Comparison of ENCODE assay signal across 10 cellular contexts in the genomic region with DNA sequence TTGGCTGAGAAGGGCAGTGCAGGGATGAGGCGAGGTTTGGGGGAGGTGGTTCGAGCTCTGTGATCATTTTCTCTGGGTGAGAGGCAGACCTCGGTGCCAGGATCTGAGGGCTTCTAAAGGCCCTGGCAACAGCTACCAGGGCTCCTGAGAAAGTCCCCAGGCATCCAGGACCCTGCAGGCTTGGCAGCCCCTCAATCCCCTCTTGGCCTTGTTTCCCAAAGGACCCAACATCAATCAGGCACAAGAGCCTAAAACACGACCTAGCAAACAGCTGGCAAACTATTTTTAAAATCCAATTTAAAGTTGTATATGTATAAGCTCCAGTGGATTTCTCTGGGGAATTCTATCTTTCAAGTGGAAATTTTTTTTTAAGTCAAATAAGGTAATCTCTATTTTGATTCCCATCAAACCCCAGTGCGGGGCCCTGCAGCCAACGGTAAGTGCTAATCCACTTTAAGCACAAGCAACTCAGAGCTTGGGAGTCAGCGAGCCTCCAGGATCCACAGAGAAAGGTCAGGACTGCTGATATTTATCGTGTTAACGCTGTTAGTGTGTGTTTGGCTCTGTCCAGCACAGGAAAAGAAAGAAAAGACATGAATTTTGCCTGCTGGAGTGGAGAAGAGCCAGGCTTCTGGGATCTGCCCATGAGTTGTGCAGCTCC. TPM values are rescaled to one million over a fixed set of nuclear protein-coding genes. Genes with fewer than 3 reads are reported as not detected.
DNase-seq lines count a peak whose midpoint lies in the region; ATAC-seq and TF ChIP-seq lines count a peak whose summit lies in the region.
"Had no signal": no experiment of that assay in that cellular context is flagged by ENCODE, and none has a peak within 500 bp of the region (broad histone marks: within the 10 kb centered on the region; RNA-seq: fewer than 3 reads in every experiment).

No MANE protein-coding gene starts in this region.

- 32% methylated on average over 9 of the region's 9 CpGs for WGBS in esophagus muscularis mucosa

- intact Hi-C loops in OCI-LY7 (cut with micrococcal nuclease; ENCODE audit: unreplicated experiment): loop anchor here (10.0 kb wide), 1 partner anchor 49 kb away; no protein-coding TSS in a partner anchor
- intact Hi-C loops in esophagus muscularis mucosa (cut with DNase I): no loop called here

- H3K4me1 ChIP-seq in OCI-LY7 (ENCODE audit: insufficient read depth, low read length, poor library complexity, severe bottlenecking) (peaks cover 14% of the 10 kb centered on the region), esophagus muscularis mucosa (peaks cover 17 to 26% (median 22%) of the 10 kb centered on the region in 4 donors), neuron (ENCODE audit: insufficient read depth, low read length) (peaks cover 11% of the 10 kb centered on the region)

- peak overlapping the region; percentile 38; the same call in 1 of the 2 replicates for H2AFZ ChIP-seq in OCI-LY7 (ENCODE audit: low read length)
- H2AFZ ChIP-seq in neuron (ENCODE audit: low read depth, low read length): peak overlapping the region; percentile 58

- no peaks in the 10 kb centered on the region for H3K79me2 ChIP-seq in OCI-LY7 (ENCODE audit: insufficient read depth, low read depth, low read length)

- H3K9me3 ChIP-seq in OCI-LY7 (ENCODE audit: low read length) (no peaks in the 10 kb centered on the region), esophagus muscularis mucosa (no peaks in the 10 kb centered on the region), neuron (ENCODE audit: low read length) (no peaks in the 10 kb centered on the region)

- peak overlapping the region in 1 of 2 donors; percentile 59 for H3K27ac Mint-ChIP-seq in effector memory CD8-positive, alpha-beta T cell
- H3K27ac Mint-ChIP-seq: T-helper 1 cell treated with Interleukin-12 subunit alpha and Interleukin-12 subunit beta and Interleukin-4 antibody, amounts not matched to agents 30 μg/mL and 1 μg/mL, for 36 hours had no signal

- H3K27ac ChIP-seq in 22Rv1: peak overlapping the region; percentile 94
- H3K27ac ChIP-seq in OCI-LY7 (ENCODE audit: low read depth, low read length, poor library complexity, severe bottlenecking): no peak overlapping the region
- peak overlapping the region; percentile 65 to 79 (median 66) for H3K27ac ChIP-seq in esophagus muscularis mucosa (replicated peaks in 1 of 4)

- no peak for TF ChIP-seq CTCF in 22Rv1 (IDR thresholded peaks at IDR 0.05)
- TF ChIP-seq CTCF in OCI-LY7 (conservative IDR thresholded peaks at IDR 0.05; ENCODE audit: low read length): no peak
- TF ChIP-seq CTCF in esophagus muscularis mucosa (IDR thresholded peaks at IDR 0.05): no peak

- H3K4me3 Mint-ChIP-seq in effector memory CD8-positive, alpha-beta T cell: no peak overlapping the region
- H3K4me3 Mint-ChIP-seq: T-helper 1 cell treated with Interleukin-12 subunit alpha and Interleukin-12 subunit beta and Interleukin-4 antibody, amounts not matched to agents 30 μg/mL and 1 μg/mL, for 36 hours had no signal

- H3K36me3 Mint-ChIP-seq in effector memory CD8-positive, alpha-beta T cell (ENCODE audit: insufficient read depth): no peaks in the 10 kb centered on the region

- DNase-seq in OCI-LY7 (ENCODE audit: low spot score): no peak
- no peak for DNase-seq in esophagus muscularis mucosa (ENCODE audit: extremely low spot score)
- no peak for DNase-seq in left lobe of liver (ENCODE audit: low spot score)
- no peak for DNase-seq in effector memory CD8-positive, alpha-beta T cell
- DNase-seq: NCI-H345 had no signal

- H4K20me1 ChIP-seq in OCI-LY7 (ENCODE audit: insufficient read depth, low read length): no peaks in the 10 kb centered on the region

- no peak overlapping the region for H3K4me2 ChIP-seq in OCI-LY7 (ENCODE audit: low read length)

- H3K27me3 Mint-ChIP-seq in effector memory CD8-positive, alpha-beta T cell: peaks cover 24 to 27% of the 10 kb centered on the region in 2 donors

- TF ChIP-seq POLR2A in esophagus muscularis mucosa (IDR thresholded peaks at IDR 0.05; ENCODE audit: low read depth): no peak

- H3K9me2 ChIP-seq in OCI-LY7 (ENCODE audit: insufficient read depth, low read length): no peaks in the 10 kb centered on the region

- POLR2A ChIA-PET in OCI-LY7 (lab: Charles Lee): interaction anchor here (0.6 to 1.8 kb wide), 8 partner anchors 8 to 105 kb away, joined by 3 to 5 read pairs (median 4); a partner anchor contains a TSS

- H3K27me3 ChIP-seq in esophagus muscularis mucosa: no peaks in the 10 kb centered on the region
- no peaks in the 10 kb centered on the region for H3K27me3 ChIP-seq in neuron (ENCODE audit: insufficient read depth, low read length)

- CTCF ChIA-PET in OCI-LY7 (lab: Charles Lee; ENCODE audit: unreplicated experiment): no interaction called here

- H3K4me3 ChIP-seq in OCI-LY7 (ENCODE audit: low read depth, low read length, poor library complexity, severe bottlenecking) (no peak overlapping the region), esophagus muscularis mucosa (no peak overlapping the region), neuron (ENCODE audit: low read length) (no peak overlapping the region)

- TF ChIP-seq EP300 in esophagus muscularis mucosa (IDR thresholded peaks at IDR 0.05): no peak

- no peaks in the 10 kb centered on the region for H3K4me1 Mint-ChIP-seq in effector memory CD8-positive, alpha-beta T cell (ENCODE audit: low read depth in 2 of 2)

- BruUV-seq in OCI-LY7 (replicated peaks; lab: Mats Ljungman, UMichigan): no TSS peak

- H3K9me3 Mint-ChIP-seq in effector memory CD8-positive, alpha-beta T cell: no peaks in the 10 kb centered on the region
- H3K9me3 Mint-ChIP-seq: T-helper 1 cell treated with Interleukin-12 subunit alpha and Interleukin-12 subunit beta and Interleukin-4 antibody, amounts not matched to agents 30 μg/mL and 1 μg/mL, for 36 hours had no signal

- no peak for ATAC-seq in left lobe of liver
- no peak for ATAC-seq in HG03342 (IDR thresholded peaks at IDR 0.05; ENCODE audit: unreplicated experiment)
- ATAC-seq in effector memory CD8-positive, alpha-beta T cell (replicated peaks): no peak
- ATAC-seq in GM18520 (IDR thresholded peaks at IDR 0.05; ENCODE audit: unreplicated experiment): no peak

- no peaks in the 10 kb centered on the region for H3K36me3 ChIP-seq in OCI-LY7 (ENCODE audit: insufficient read depth, low read length)
- no peaks in the 10 kb centered on the region for H3K36me3 ChIP-seq in esophagus muscularis mucosa
- no peaks in the 10 kb centered on the region for H3K36me3 ChIP-seq in neuron (ENCODE audit: insufficient read depth, low read length)

RNA-seq across cellular contexts. Expression of a gene that starts 14.9 kb away (rescaled TPM):
- 336 and 350 TPM in 2 replicates for total RNA-seq in OCI-LY7 (2014; rRNA removed; shearing (Covaris generic))
- 462 and 466 TPM in 2 replicates for total RNA-seq in OCI-LY7 (2022)
- 100 to 1,000 TPM in 2 of 4 donors, 10 to 100 TPM in 2; 76.3 to 262 (median 102) TPM for total RNA-seq in esophagus muscularis mucosa
- 76.6 TPM for total RNA-seq in left lobe of liver

RNA-seq across cellular contexts. Expression of a gene that starts 37.3 kb away (rescaled TPM):
- 16.5 and 33.3 TPM in 2 replicates for total RNA-seq in OCI-LY7 (2014; rRNA removed; shearing (Covaris generic))
- 32.5 and 32.8 TPM in 2 replicates for total RNA-seq in OCI-LY7 (2022)
- total RNA-seq in esophagus muscularis mucosa: 10 to 100 TPM; 15.0 to 25.3 (median 19.5) TPM
- 232 TPM for total RNA-seq in left lobe of liver

RNA-seq across cellular contexts. Expression of a gene that starts 53.4 kb away (rescaled TPM):
- total RNA-seq in OCI-LY7 (2014; rRNA removed; shearing (Covaris generic)): 112 and 156 TPM in 2 replicates
- total RNA-seq in OCI-LY7 (2022) (152 and 160 TPM in 2 replicates), esophagus muscularis mucosa (10 to 100 TPM in 2 of 4 donors, 1 to 10 TPM in 2; 4.8 to 15.6 (median 8.3) TPM), left lobe of liver (69.9 TPM)
